17 cellular contexts compared by ENCODE assay signal in the genomic region with DNA sequence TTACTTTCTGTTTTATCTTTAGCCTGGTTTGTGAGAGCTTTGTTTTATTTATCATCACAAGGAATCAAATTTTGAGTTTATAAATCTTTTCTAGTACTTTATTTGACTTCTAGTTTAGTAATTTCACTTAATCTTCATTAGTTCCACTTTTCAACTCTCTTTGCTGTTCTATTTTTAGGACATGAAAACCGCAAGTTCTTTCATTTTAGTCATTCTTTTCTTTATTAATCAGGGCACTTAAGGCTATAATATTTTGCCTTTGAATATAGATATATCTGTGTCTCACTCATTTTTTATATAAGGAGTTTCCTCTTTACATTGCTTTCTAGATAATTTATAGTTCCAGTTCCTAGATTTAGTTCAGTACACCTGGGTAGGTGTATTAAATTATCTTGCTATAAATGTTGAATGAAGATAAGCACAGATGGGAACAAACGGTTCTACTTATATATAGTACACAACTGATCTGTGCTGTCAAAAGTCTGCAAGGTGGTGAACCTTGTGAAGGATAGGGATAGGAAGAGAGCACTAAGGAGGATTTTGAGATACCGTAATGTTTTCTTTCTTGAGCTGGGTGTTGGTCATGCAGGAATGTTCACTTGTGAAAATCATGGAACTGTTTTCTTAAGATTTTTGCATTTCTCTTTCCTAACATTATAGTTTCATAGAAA.
"Had no signal": no experiment of that assay in that cellular context is flagged by ENCODE, and none has a peak within 500 bp of the region (broad histone marks: within the 10 kb centered on the region; RNA-seq: fewer than 3 reads in every experiment).

No MANE protein-coding gene starts in this region.

- DNase-seq: activated CD4-positive, alpha-beta T cell treated with anti-CD3 and anti-CD28 coated beads, Interleukin-2, amount 50 U/mL, for 48 hours; activated CD4-positive, CD25-positive, alpha-beta regulatory T cell treated with anti-CD3 and anti-CD28 coated beads, Interleukin-2, amount 50 U/mL, for 72 hours; activated effector memory CD4-positive, alpha-beta T cell treated with anti-CD3 and anti-CD28 coated beads, Interleukin-2, amount 50 U/mL, for 16 hours; activated T-cell treated with anti-CD3 and anti-CD28 coated beads, Interleukin-2, amount 50 U/mL, for 4 hours; amniotic stem cell; foreskin fibroblast; immature natural killer cell; left cardiac atrium; mammary epithelial cell; nucleus accumbens; right lobe of liver; stimulated activated CD4-positive, alpha-beta T cell treated with anti-CD3 and anti-CD28 coated beads, Interleukin-12 subunit alpha, Interleukin-12 subunit beta, amount 100 ng/mL, for 4 hours; stimulated activated naive CD4-positive, alpha-beta T cell; T-helper 17 cell had no signal

- H3K4me3 ChIP-seq: esophagus muscularis mucosa, right lobe of liver had no signal

- H3K27me3 ChIP-seq: esophagus muscularis mucosa had no signal

- H3K36me3 ChIP-seq: right lobe of liver had no signal

- H3K9me3 ChIP-seq: esophagus muscularis mucosa, right lobe of liver had no signal

- H3K4me1 ChIP-seq: right lobe of liver had no signal

- ATAC-seq: activated naive CD4-positive, alpha-beta T cell treated with anti-CD3 and anti-CD28 coated beads, Interleukin-2, amount 50 U/mL, for 72 hours; activated T-cell treated with anti-CD3 and anti-CD28 coated beads, Interleukin-2, amount 50 U/mL, for 4 hours; natural killer cell treated with Interleukin-12 subunit alpha and Interleukin-12 subunit beta and Interleukin-15 and Interleukin-18, amount 100 ng/mL, for 72 hours; right lobe of liver; T-helper 17 cell had no signal

- H3K27ac ChIP-seq: esophagus muscularis mucosa, right lobe of liver had no signal
